15 cellular contexts compared by ENCODE assay signal in the genomic region with DNA sequence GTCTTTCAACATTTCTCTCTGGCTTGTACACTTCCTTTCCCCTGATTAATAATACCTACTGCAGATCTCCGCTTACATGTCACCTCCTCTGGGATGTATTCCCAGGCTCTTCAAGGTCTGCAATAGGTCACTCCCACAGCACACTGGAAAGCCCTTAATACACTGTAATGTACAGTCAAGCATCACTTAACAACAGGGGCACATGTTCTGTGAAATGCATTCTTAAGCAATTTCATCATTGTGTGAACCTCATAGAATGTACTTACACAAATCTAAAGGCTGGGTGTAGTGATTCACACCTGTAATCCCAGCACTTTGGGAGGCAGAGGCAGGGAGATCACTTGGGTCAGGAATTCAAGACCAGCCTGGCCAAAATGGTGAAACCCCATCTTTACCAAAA. TPM values are rescaled to one million over a fixed set of nuclear protein-coding genes. Genes with fewer than 3 reads are reported as not detected.
DNase-seq lines count a peak whose midpoint lies in the region; ATAC-seq and TF ChIP-seq lines count a peak whose summit lies in the region.
"Had no signal": no experiment of that assay in that cellular context is flagged by ENCODE, and none has a peak within 500 bp of the region (broad histone marks: within the 10 kb centered on the region; RNA-seq: fewer than 3 reads in every experiment).

No MANE protein-coding gene starts in this region.

- no peaks in the 10 kb centered on the region for H3K27me3 Mint-ChIP-seq in nephron (ENCODE audit: low read depth)
- H3K27me3 Mint-ChIP-seq: activated CD8-positive, alpha-beta T cell treated with anti-CD3 and anti-CD28 coated beads for 36 hours had no signal

- H4K20me1 ChIP-seq in IMR-90 (ENCODE audit: insufficient read depth, low read length): no peaks in the 10 kb centered on the region

- H3K23ac ChIP-seq in IMR-90 (ENCODE audit: low read depth, low read length): no peak overlapping the region

- no peak for TF ChIP-seq CTCF in IMR-90 (conservative IDR thresholded peaks at IDR 0.05; ENCODE audit: low read depth, low read length)
- TF ChIP-seq CTCF in epithelial cell of esophagus (IDR thresholded peaks at IDR 0.05; ENCODE audit: insufficient read depth, low read depth, low read length, missing control alignments): no peak
- no peak for TF ChIP-seq CTCF in nephron (IDR thresholded peaks at IDR 0.05; ENCODE audit: unreplicated experiment in 3 of 3)

- intact Hi-C loops in IMR-90 (cut with micrococcal nuclease) (loop anchor here (5.0 to 10.0 kb wide), 4 partner anchors 52 to 455 kb away; a partner anchor contains a TSS), posterior cingulate gyrus (cut with DNase I) (loop anchor here (5.0 kb wide), 2 partner anchors 108 to 298 kb away; a partner anchor contains a TSS)

- H3K4me1 ChIP-seq in IMR-90 (ENCODE audit: control insufficient read depth, insufficient read depth, low read length): peaks cover 2% of the 10 kb centered on the region; the same call in 1 of the 2 replicates

- no peak overlapping the region for H3K9ac ChIP-seq in IMR-90 (ENCODE audit: low read depth, low read length)

- H3K27ac Mint-ChIP-seq in nephron: peak overlapping the region in 2 of 3 experiments; percentile 1 to 10
- H3K27ac Mint-ChIP-seq: activated CD8-positive, alpha-beta T cell treated with anti-CD3 and anti-CD28 coated beads for 36 hours had no signal

- no peaks in the 10 kb centered on the region for H3K9me3 Mint-ChIP-seq in nephron
- H3K9me3 Mint-ChIP-seq: activated CD8-positive, alpha-beta T cell treated with anti-CD3 and anti-CD28 coated beads for 36 hours had no signal

- no peak overlapping the region for H3K18ac ChIP-seq in IMR-90 (ENCODE audit: low read depth, low read length)

- no peak overlapping the region for H4K8ac ChIP-seq in IMR-90 (ENCODE audit: low read depth in 2 of 2, low read length in 2 of 2)

- H3K4me3 ChIP-seq in IMR-90 (ENCODE audit: insufficient read depth, low read depth, low read length): no peak overlapping the region
- no peak overlapping the region for H3K4me3 ChIP-seq in epithelial cell of esophagus (ENCODE audit: low read length)

- H3K4me3 Mint-ChIP-seq in nephron: peak overlapping the region; percentile 6 to 54 (median 22)
- H3K4me3 Mint-ChIP-seq: activated CD8-positive, alpha-beta T cell treated with anti-CD3 and anti-CD28 coated beads for 36 hours had no signal

- POLR2A ChIA-PET in IMR-90 (lab: Charles Lee; ENCODE audit: unreplicated experiment): no interaction called here

- in situ Hi-C loops in Caki2 (cut with HindIII; ENCODE audit: low pct_unique_long_range_greater_than_20kb, low sequenced_read_pairs): no loop called here
- in situ Hi-C loops in IMR-90 (cut with MboI; ENCODE audit: low sequenced_read_pairs): no loop called here

- H3K4ac ChIP-seq in IMR-90 (ENCODE audit: low read depth, low read length): no peak overlapping the region

- CTCF ChIA-PET in IMR-90 (lab: Yijun Ruan, JAX): no interaction called here

- no peak for TF ChIP-seq POLR2A in IMR-90 (IDR thresholded peaks at IDR 0.05; ENCODE audit: low read depth, low read length)

- no peak overlapping the region for H2BK15ac ChIP-seq in IMR-90 (ENCODE audit: low read depth, low read length)

- no peak overlapping the region for H2AK5ac ChIP-seq in IMR-90 (ENCODE audit: low read depth, low read length)

- H4K5ac ChIP-seq in IMR-90 (ENCODE audit: low read depth, low read length): no peak overlapping the region

- H3K4me1 Mint-ChIP-seq in nephron: peaks cover 18% of the 10 kb centered on the region

- no peak overlapping the region for H2BK120ac ChIP-seq in IMR-90 (ENCODE audit: low read depth, low read length)

- TF ChIP-seq RAD21 in IMR-90 (IDR thresholded peaks at IDR 0.05; ENCODE audit: low read length): no peak

- H4K91ac ChIP-seq in IMR-90 (ENCODE audit: insufficient read depth, low read depth, low read length): no peak overlapping the region

- peaks cover 32% of the 10 kb centered on the region for H3K36me3 Mint-ChIP-seq in nephron (ENCODE audit: low read depth)

- no peak overlapping the region for H3K27ac ChIP-seq in IMR-90 (ENCODE audit: insufficient read depth, low read length)

- dilution Hi-C loops in IMR-90 (cut with HindIII; ENCODE audit: low sequenced_read_pairs, unreplicated experiment): no loop called here

- H2BK5ac ChIP-seq in IMR-90 (ENCODE audit: low read depth, low read length, poor library complexity, severe bottlenecking): no peak overlapping the region

- 100% methylated on average over 1 of the region's 1 CpG; no CpG with 5 or more reads in 1 of the 2 experiments for whole genome bisulfite sequencing in IMR-90 (ENCODE audit: extremely low coverage in 2 of 2, insufficient read length in 1 of 2), 2 experiments

- no peak overlapping the region for H2BK20ac ChIP-seq in IMR-90 (ENCODE audit: low read depth, low read length)

- DNase-seq in Caki2 (ENCODE audit: low read depth) (peak; percentile 72), IMR-90 (peak; percentile 70), epithelial cell of esophagus (ENCODE audit: low read depth) (peak; percentile 87), posterior cingulate gyrus (no peak), globus pallidus (ENCODE audit: low spot score) (no peak), NCI-H187 (lab: John Stamatoyannopoulos, UW) (no peak)
- DNase-seq: activated CD8-positive, alpha-beta T cell treated with anti-CD3 and anti-CD28 coated beads for 36 hours; AML-193; left ventricle myocardium superior; NCI-H1694; NCI-H524; PC-3; psoas muscle had no signal

- no peaks in the 10 kb centered on the region for H3K27me3 ChIP-seq in IMR-90 (ENCODE audit: control insufficient read depth, insufficient read depth, low read length)

- ATAC-seq in IMR-90 (ENCODE audit: low read depth): no peak
- no peak for ATAC-seq in GM18502 (IDR thresholded peaks at IDR 0.05; ENCODE audit: poor library complexity, unreplicated experiment)
- ATAC-seq: activated CD8-positive, alpha-beta T cell treated with anti-CD3 and anti-CD28 coated beads for 36 hours; left ventricle myocardium superior; PC-3; psoas muscle had no signal

- H2AFZ ChIP-seq in IMR-90 (replicated peaks; ENCODE audit: low read length, poor library complexity): no peak overlapping the region

- H3K9me3 ChIP-seq in IMR-90 (ENCODE audit: control insufficient read depth, insufficient read depth, low read length): no peaks in the 10 kb centered on the region
- H3K9me3 ChIP-seq: psoas muscle had no signal

- H3K79me1 ChIP-seq in IMR-90 (ENCODE audit: low read depth in 1 of 2, low read length in 2 of 2): peaks cover 23 to 38% of the 10 kb centered on the region in 2 experiments

- H3K36me3 ChIP-seq in IMR-90 (ENCODE audit: control insufficient read depth, insufficient read depth, low read length): peaks cover 21% of the 10 kb centered on the region

- BruUV-seq in IMR-90 (replicated peaks; lab: Mats Ljungman, UMichigan): no TSS peak

- no peak overlapping the region for H3K56ac ChIP-seq in IMR-90 (ENCODE audit: extremely low read depth, insufficient read depth, low read length)

- no peak overlapping the region for H3K4me2 ChIP-seq in IMR-90 (ENCODE audit: low read depth, low read length)

- H3K14ac ChIP-seq in IMR-90 (replicated peaks; ENCODE audit: low read depth, low read length): no peak overlapping the region

- no peak overlapping the region for H2AK9ac ChIP-seq in IMR-90 (replicated peaks; ENCODE audit: low read depth, low read length, poor library complexity)

- no peaks in the 10 kb centered on the region for H3K9me1 ChIP-seq in IMR-90 (ENCODE audit: insufficient read depth, low read length)

TF ChIP-seq in IMR-90, 13 proteins besides CTCF, POLR2A, EP300 and RAD21:
- TF ChIP-seq, protein P1, sequence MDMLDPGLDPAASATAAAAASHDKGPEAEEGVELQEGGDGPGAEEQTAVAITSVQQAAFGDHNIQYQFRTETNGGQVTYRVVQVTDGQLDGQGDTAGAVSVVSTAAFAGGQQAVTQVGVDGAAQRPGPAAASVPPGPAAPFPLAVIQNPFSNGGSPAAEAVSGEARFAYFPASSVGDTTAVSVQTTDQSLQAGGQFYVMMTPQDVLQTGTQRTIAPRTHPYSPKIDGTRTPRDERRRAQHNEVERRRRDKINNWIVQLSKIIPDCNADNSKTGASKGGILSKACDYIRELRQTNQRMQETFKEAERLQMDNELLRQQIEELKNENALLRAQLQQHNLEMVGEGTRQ (IDR thresholded peaks at IDR 0.05; ENCODE audit: low read depth, low read length): 0 out of 2 replicates have a peak, but pooled peaks have one; percentile 19
- no peak for TF ChIP-seq MAZ (IDR thresholded peaks at IDR 0.05; ENCODE audit: borderline replicate concordance, low read depth, low read length)
TF ChIP-seq in IMR-90: peak in this region for 1.

RNA-seq across cellular contexts. Expression of a gene that starts 1.9 kb away (rescaled TPM):
- total RNA-seq in Caki2 (2014; rRNA removed; shearing (Covaris generic); ENCODE audit: low replicate concordance): 25.3 and 27.8 TPM in 2 replicates
- 40.1 and 41.1 TPM in 2 replicates for total RNA-seq in IMR-90 (2012; rRNA removed)
- 17.3 and 18.9 TPM in 2 replicates for polyA plus RNA-seq in IMR-90 (2012; rRNA removed)
- 7.5 and 11.5 TPM in 2 replicates for polyA plus RNA-seq in IMR-90 (2012; cell fraction: cytosol; rRNA removed)
- 9.7 and 24.9 TPM in 2 replicates for polyA plus RNA-seq in IMR-90 (2012; cell fraction: nucleus; rRNA removed; ENCODE audit: low replicate concordance)

RNA-seq across cellular contexts. Expression of a gene that starts 2.0 kb away (rescaled TPM):
- 13.4 and 21.3 TPM in 2 replicates for total RNA-seq in Caki2 (2014; rRNA removed; shearing (Covaris generic); ENCODE audit: low replicate concordance)
- 7.0 and 17.2 TPM in 2 replicates for total RNA-seq in IMR-90 (2012; rRNA removed)
- 9.1 and 10.2 TPM in 2 replicates for polyA plus RNA-seq in IMR-90 (2012; rRNA removed)
- 2.7 and 5.5 TPM in 2 replicates for polyA plus RNA-seq in IMR-90 (2012; cell fraction: cytosol; rRNA removed)
- 1.3 and 11.4 TPM in 2 replicates for polyA plus RNA-seq in IMR-90 (2012; cell fraction: nucleus; rRNA removed; ENCODE audit: low replicate concordance)

RNA-seq across cellular contexts. Expression of a gene that starts 52.4 kb away (rescaled TPM):
- 64.4 and 68.4 TPM in 2 replicates for total RNA-seq in Caki2 (2014; rRNA removed; shearing (Covaris generic); ENCODE audit: low replicate concordance)
- 0.28 and 0.36 TPM in 2 replicates for total RNA-seq in IMR-90 (2012; rRNA removed)
- polyA plus RNA-seq in IMR-90 (2012; rRNA removed): 0.21 and 0.22 TPM in 2 replicates
- polyA plus RNA-seq in IMR-90 (2012; cell fraction: cytosol; rRNA removed): 0.05 TPM in 2 replicates
- 0.40 and 0.83 TPM in 2 replicates for polyA plus RNA-seq in IMR-90 (2012; cell fraction: nucleus; rRNA removed; ENCODE audit: low replicate concordance)

Comparison
In these comparisons a context has a peak if more than half of its experiments do, and no peak if none do; other contexts are left out.
1. DNase-seq: peak in Caki2 (single experiment), IMR-90 (single experiment) and epithelial cell of esophagus (single experiment); none in posterior cingulate gyrus (0 of 10), globus pallidus (single experiment) and NCI-H187 (0 of 2).
2. RNA of a gene that starts 52.4 kb away (total RNA-seq): 64.4 to 68.4 TPM in Caki2; 0.28 to 0.36 TPM in IMR-90; every median in the first group is over 10 times any median in the second.